8 cellular contexts compared by ENCODE assay signal in genomic region chr18:48540329-48541025, GRCh38.
DNase-seq lines count a peak whose midpoint lies in the region; ATAC-seq and TF ChIP-seq lines count a peak whose summit lies in the region.

No MANE protein-coding gene starts in this region.

- intact Hi-C loops in head of caudate nucleus (cut with DNase I), result loop anchor here (10.0 kb wide), 1 partner anchor 74 kb away; no protein-coding TSS in a partner anchor

- ATAC-seq in HG03342 (IDR thresholded peaks at IDR 0.05; ENCODE audit: unreplicated experiment), result peak; percentile 40
- ATAC-seq in RWPE2 (ENCODE audit: low read depth), result peak; percentile 47
- ATAC-seq in HG02970 (IDR thresholded peaks at IDR 0.05; ENCODE audit: low FRiP score, unreplicated experiment), result no peak

- H3K4me3 ChIP-seq in RWPE2 (ENCODE audit: severe bottlenecking) (peak overlapping the region; percentile 77), neutrophil (ENCODE audit: low read depth in 1 of 2, low read length in 1 of 2) (peak overlapping the region; percentile 76 to 85)

- H3K36me3 ChIP-seq in RWPE2 (ENCODE audit: low read depth), result peaks cover 12% of the 10 kb centered on the region
- H3K36me3 ChIP-seq in neutrophil, result no peaks in the 10 kb centered on the region

- H3K9me3 ChIP-seq in RWPE2 (ENCODE audit: severe bottlenecking) (no peaks in the 10 kb centered on the region), neutrophil (no peaks in the 10 kb centered on the region)

- H3K4me3 Mint-ChIP-seq in activated naive CD8-positive, alpha-beta T cell, result peak overlapping the region; percentile 89

- DNase-seq in NCI-H524 (lab: John Stamatoyannopoulos, UW) (peak; percentile 52 to 57), NCI-H524 treated with DMSO at 0.1 percent for 48 hours (lab: John Stamatoyannopoulos, UW) (no peak), RWPE2 (ENCODE audit: low spot score) (peak; percentile 85), head of caudate nucleus (peak in 41 of 42 donors; percentile 38 to 86 (median 69))

- TF ChIP-seq CTCF in RWPE2 (IDR thresholded peaks at IDR 0.05; ENCODE audit: poor library complexity, severe bottlenecking), result peak; percentile 12
- no peak for TF ChIP-seq CTCF in neutrophil (IDR thresholded peaks at IDR 0.05)

- H3K4me1 ChIP-seq in RWPE2 (ENCODE audit: insufficient read depth, poor library complexity, severe bottlenecking) (peaks cover 29% of the 10 kb centered on the region), neutrophil (ENCODE audit: control insufficient read depth in 1 of 2, insufficient read depth in 1 of 2, low read depth in 1 of 2, low read length in 1 of 2) (peaks cover 21% of the 10 kb centered on the region in 2 experiments)

- H3K4me1 Mint-ChIP-seq in activated naive CD8-positive, alpha-beta T cell (ENCODE audit: low read depth), result peaks cover 15% of the 10 kb centered on the region

- H3K9me3 Mint-ChIP-seq in activated naive CD8-positive, alpha-beta T cell (ENCODE audit: low read depth), result no peaks in the 10 kb centered on the region

- peak overlapping the region; percentile 84 for H3K27ac ChIP-seq in RWPE2 (ENCODE audit: poor library complexity, severe bottlenecking)
- H3K27ac ChIP-seq in neutrophil, result peak overlapping the region; percentile 64

- no peak overlapping the region for H3K27ac Mint-ChIP-seq in activated naive CD8-positive, alpha-beta T cell

- H3K36me3 Mint-ChIP-seq in activated naive CD8-positive, alpha-beta T cell, result no peaks in the 10 kb centered on the region

- H3K27me3 Mint-ChIP-seq in activated naive CD8-positive, alpha-beta T cell, result peaks cover 8% of the 10 kb centered on the region

- H3K27me3 ChIP-seq in RWPE2 (ENCODE audit: insufficient read depth, poor library complexity, severe bottlenecking) (no peaks in the 10 kb centered on the region), neutrophil (peaks cover 19% of the 10 kb centered on the region)
